In the genomic region with DNA sequence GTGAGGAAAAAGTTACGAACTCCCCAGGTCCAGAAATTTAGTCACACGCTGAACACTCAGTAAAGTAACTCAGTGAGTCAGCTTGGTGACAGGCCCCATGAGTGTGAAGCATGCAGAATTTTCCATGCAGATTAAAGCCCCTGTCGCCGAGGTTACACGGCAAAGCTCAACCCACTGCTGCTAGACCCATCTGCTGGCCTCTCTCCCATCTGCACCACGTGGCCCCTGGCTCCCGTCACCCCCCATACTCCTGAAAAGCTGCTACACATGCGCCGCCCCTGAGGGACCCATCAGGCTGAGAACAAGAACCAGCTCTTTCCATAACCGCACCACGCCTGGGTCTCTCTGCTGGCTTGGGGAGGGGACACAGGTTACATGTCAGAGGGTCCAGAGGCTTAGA, we compare ENCODE assay signal across 1 cellular context.
TF ChIP-seq lines count a peak whose summit lies in the region.

No MANE protein-coding gene starts in this region.

TF ChIP-seq in IMR-90, 13 proteins besides CTCF, POLR2A, EP300 and RAD21:
- TF ChIP-seq RCOR1 (IDR thresholded peaks at IDR 0.05; ENCODE audit: insufficient replicate concordance, low read length) (no peak), RFX5 (IDR thresholded peaks at IDR 0.05; ENCODE audit: low read depth, low read length) (no peak), MXI1 (IDR thresholded peaks at IDR 0.05; ENCODE audit: borderline replicate concordance, low read depth, low read length) (no peak), SMC3 (IDR thresholded peaks at IDR 0.05; ENCODE audit: low read depth, low read length) (no peak), CEBPB (IDR thresholded peaks at IDR 0.05; ENCODE audit: low read depth, low read length) (no peak), MAFK (IDR thresholded peaks at IDR 0.05; ENCODE audit: low read depth, low read length) (no peak)
- TF ChIP-seq, protein P1, sequence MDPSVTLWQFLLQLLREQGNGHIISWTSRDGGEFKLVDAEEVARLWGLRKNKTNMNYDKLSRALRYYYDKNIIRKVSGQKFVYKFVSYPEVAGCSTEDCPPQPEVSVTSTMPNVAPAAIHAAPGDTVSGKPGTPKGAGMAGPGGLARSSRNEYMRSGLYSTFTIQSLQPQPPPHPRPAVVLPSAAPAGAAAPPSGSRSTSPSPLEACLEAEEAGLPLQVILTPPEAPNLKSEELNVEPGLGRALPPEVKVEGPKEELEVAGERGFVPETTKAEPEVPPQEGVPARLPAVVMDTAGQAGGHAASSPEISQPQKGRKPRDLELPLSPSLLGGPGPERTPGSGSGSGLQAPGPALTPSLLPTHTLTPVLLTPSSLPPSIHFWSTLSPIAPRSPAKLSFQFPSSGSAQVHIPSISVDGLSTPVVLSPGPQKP (IDR thresholded peaks at IDR 0.05; ENCODE audit: borderline replicate concordance, low read depth, low read length): no peak
- TF ChIP-seq, protein P2, sequence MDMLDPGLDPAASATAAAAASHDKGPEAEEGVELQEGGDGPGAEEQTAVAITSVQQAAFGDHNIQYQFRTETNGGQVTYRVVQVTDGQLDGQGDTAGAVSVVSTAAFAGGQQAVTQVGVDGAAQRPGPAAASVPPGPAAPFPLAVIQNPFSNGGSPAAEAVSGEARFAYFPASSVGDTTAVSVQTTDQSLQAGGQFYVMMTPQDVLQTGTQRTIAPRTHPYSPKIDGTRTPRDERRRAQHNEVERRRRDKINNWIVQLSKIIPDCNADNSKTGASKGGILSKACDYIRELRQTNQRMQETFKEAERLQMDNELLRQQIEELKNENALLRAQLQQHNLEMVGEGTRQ (IDR thresholded peaks at IDR 0.05; ENCODE audit: low read depth, low read length): peak; percentile 30
